1 cellular context compared by ENCODE assay signal in the genomic region with DNA sequence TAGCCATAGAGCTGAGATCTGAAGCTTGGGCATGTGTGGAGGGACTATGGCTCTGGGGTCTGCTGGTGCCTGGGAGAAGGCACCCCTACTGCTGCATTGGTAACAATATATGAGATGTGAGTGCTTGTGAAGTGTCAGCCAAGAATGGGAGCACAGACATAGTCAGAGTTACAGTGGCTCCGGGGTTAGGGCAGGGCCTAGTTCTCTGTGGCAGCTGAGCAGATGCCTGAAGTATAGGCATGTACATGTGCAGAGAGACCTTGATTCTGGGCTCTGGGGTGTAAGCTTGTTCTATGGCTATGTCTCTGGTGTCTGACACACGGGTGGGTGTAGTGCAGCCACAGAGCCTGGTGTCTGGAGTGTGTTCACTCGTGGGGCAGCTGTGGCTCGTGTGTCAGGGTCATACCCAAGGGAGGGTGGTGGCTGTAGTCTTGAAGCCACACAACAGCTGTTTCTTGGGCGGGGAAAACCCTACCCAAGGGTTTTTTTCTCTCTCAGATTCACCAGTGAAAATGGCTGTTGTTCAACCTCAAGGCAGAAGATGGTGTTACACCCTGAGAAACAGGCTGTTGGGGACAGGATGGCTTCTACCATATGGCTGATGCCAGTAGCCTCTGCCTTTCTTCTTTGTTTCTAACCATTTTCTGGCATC.
TF ChIP-seq lines count a peak whose summit lies in the region.

No MANE protein-coding gene starts in this region.

TF ChIP-seq in GM12878, 131 proteins besides CTCF, POLR2A, EP300 and RAD21 (continued from another document and continues in another):
- TF ChIP-seq, protein P1, sequence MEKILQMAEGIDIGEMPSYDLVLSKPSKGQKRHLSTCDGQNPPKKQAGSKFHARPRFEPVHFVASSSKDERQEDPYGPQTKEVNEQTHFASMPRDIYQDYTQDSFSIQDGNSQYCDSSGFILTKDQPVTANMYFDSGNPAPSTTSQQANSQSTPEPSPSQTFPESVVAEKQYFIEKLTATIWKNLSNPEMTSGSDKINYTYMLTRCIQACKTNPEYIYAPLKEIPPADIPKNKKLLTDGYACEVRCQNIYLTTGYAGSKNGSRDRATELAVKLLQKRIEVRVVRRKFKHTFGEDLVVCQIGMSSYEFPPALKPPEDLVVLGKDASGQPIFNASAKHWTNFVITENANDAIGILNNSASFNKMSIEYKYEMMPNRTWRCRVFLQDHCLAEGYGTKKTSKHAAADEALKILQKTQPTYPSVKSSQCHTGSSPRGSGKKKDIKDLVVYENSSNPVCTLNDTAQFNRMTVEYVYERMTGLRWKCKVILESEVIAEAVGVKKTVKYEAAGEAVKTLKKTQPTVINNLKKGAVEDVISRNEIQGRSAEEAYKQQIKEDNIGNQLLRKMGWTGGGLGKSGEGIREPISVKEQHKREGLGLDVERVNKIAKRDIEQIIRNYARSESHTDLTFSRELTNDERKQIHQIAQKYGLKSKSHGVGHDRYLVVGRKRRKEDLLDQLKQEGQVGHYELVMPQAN (conservative IDR thresholded peaks at IDR 0.05): no peak
- TF ChIP-seq MYC (IDR thresholded peaks at IDR 0.05; ENCODE audit: insufficient read depth, insufficient read length, insufficient replicate concordance, low read length, severe bottlenecking): no peak
- no peak for TF ChIP-seq MEF2A (IDR thresholded peaks at IDR 0.05; ENCODE audit: insufficient read depth, low read depth, low read length)
- no peak; the same call in 1 of the 2 replicates for TF ChIP-seq IRF4 (IDR thresholded peaks at IDR 0.05; ENCODE audit: low read depth, low read length)
- TF ChIP-seq DPF2 (IDR thresholded peaks at IDR 0.05): peak; percentile 58
- peak; percentile 94 for TF ChIP-seq TCF3 (IDR thresholded peaks at IDR 0.05; ENCODE audit: borderline replicate concordance, insufficient read depth, low read depth, low read length)
- TF ChIP-seq SREBF2 (IDR thresholded peaks at IDR 0.05; ENCODE audit: low read length): no peak
- no peak for TF ChIP-seq ZBTB4 (CRISPR knock-in tag; IDR thresholded peaks at IDR 0.05)
- TF ChIP-seq MLLT1 (IDR thresholded peaks at IDR 0.05): peak; percentile 68; the same call in 1 of the 2 replicates
- no peak for TF ChIP-seq SIX5 (IDR thresholded peaks at IDR 0.05; ENCODE audit: low read depth, low read length, severe bottlenecking)
- no peak for TF ChIP-seq FOXM1 (IDR thresholded peaks at IDR 0.05; ENCODE audit: low read depth, low read length)
- no peak for TF ChIP-seq LARP7 (IDR thresholded peaks at IDR 0.05)
- no peak for TF ChIP-seq SREBF1 (IDR thresholded peaks at IDR 0.05; ENCODE audit: low read length)
- TF ChIP-seq CREB1 (IDR thresholded peaks at IDR 0.05; ENCODE audit: low read depth): no peak
- no peak for TF ChIP-seq KDM1A (IDR thresholded peaks at IDR 0.05; ENCODE audit: borderline replicate concordance)
- TF ChIP-seq, protein P2, sequence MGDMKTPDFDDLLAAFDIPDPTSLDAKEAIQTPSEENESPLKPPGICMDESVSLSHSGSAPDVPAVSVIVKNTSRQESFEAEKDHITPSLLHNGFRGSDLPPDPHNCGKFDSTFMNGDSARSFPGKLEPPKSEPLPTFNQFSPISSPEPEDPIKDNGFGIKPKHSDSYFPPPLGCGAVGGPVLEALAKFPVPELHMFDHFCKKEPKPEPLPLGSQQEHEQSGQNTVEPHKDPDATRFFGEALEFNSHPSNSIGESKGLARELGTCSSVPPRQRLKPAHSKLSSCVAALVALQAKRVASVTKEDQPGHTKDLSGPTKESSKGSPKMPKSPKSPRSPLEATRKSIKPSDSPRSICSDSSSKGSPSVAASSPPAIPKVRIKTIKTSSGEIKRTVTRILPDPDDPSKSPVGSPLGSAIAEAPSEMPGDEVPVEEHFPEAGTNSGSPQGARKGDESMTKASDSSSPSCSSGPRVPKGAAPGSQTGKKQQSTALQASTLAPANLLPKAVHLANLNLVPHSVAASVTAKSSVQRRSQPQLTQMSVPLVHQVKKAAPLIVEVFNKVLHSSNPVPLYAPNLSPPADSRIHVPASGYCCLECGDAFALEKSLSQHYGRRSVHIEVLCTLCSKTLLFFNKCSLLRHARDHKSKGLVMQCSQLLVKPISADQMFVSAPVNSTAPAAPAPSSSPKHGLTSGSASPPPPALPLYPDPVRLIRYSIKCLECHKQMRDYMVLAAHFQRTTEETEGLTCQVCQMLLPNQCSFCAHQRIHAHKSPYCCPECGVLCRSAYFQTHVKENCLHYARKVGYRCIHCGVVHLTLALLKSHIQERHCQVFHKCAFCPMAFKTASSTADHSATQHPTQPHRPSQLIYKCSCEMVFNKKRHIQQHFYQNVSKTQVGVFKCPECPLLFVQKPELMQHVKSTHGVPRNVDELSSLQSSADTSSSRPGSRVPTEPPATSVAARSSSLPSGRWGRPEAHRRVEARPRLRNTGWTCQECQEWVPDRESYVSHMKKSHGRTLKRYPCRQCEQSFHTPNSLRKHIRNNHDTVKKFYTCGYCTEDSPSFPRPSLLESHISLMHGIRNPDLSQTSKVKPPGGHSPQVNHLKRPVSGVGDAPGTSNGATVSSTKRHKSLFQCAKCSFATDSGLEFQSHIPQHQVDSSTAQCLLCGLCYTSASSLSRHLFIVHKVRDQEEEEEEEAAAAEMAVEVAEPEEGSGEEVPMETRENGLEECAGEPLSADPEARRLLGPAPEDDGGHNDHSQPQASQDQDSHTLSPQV (IDR thresholded peaks at IDR 0.05): no peak
- 0 out of 2 replicates have a peak, but pooled peaks have one; percentile 42 for TF ChIP-seq NFIC (IDR thresholded peaks at IDR 0.05; ENCODE audit: low read depth, low read length)
- no peak for TF ChIP-seq EGR1 (IDR thresholded peaks at IDR 0.05; ENCODE audit: borderline replicate concordance in 1 of 2, low read depth in 2 of 2, low read length in 2 of 2)
- TF ChIP-seq TCF12 (IDR thresholded peaks at IDR 0.05; ENCODE audit: low read depth, low read length): peak; percentile 98
- no peak for TF ChIP-seq MXI1 (IDR thresholded peaks at IDR 0.05; ENCODE audit: low read depth, low read length)
- TF ChIP-seq ZZZ3 (IDR thresholded peaks at IDR 0.05; ENCODE audit: control insufficient read depth, insufficient read length, low read depth): no peak
- TF ChIP-seq JUND (IDR thresholded peaks at IDR 0.05; ENCODE audit: low read depth, low read length): no peak
- TF ChIP-seq, protein P3, sequence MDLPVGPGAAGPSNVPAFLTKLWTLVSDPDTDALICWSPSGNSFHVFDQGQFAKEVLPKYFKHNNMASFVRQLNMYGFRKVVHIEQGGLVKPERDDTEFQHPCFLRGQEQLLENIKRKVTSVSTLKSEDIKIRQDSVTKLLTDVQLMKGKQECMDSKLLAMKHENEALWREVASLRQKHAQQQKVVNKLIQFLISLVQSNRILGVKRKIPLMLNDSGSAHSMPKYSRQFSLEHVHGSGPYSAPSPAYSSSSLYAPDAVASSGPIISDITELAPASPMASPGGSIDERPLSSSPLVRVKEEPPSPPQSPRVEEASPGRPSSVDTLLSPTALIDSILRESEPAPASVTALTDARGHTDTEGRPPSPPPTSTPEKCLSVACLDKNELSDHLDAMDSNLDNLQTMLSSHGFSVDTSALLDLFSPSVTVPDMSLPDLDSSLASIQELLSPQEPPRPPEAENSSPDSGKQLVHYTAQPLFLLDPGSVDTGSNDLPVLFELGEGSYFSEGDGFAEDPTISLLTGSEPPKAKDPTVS (IDR thresholded peaks at IDR 0.05; ENCODE audit: low read depth, low read length): no peak
- no peak for TF ChIP-seq HDGF (IDR thresholded peaks at IDR 0.05)
- TF ChIP-seq ZNF207 (IDR thresholded peaks at IDR 0.05; ENCODE audit: borderline replicate concordance): no peak
- TF ChIP-seq BCL11A (IDR thresholded peaks at IDR 0.05; ENCODE audit: low read depth, low read length): no peak
- TF ChIP-seq HDAC2 (IDR thresholded peaks at IDR 0.05): no peak
- TF ChIP-seq CREM (IDR thresholded peaks at IDR 0.05; ENCODE audit: low read depth): peak; percentile 18; the same call in 1 of the 2 replicates
- no peak for TF ChIP-seq IRF3 (IDR thresholded peaks at IDR 0.05)
- no peak for TF ChIP-seq SUZ12 (IDR thresholded peaks at IDR 0.05; ENCODE audit: unreplicated experiment)
- TF ChIP-seq CBFB (IDR thresholded peaks at IDR 0.05; ENCODE audit: low read depth): peak; percentile 54; the same call in 1 of the 2 replicates
- TF ChIP-seq CBX3 (IDR thresholded peaks at IDR 0.05; ENCODE audit: borderline replicate concordance, low read depth): no peak
- peak; percentile 66; the same call in 1 of the 2 replicates for TF ChIP-seq NR2F1 (conservative IDR thresholded peaks at IDR 0.05)
- TF ChIP-seq FOXK2 (IDR thresholded peaks at IDR 0.05): no peak
- TF ChIP-seq RUNX3 (IDR thresholded peaks at IDR 0.05; ENCODE audit: low read length): peak; percentile 92
- no peak for TF ChIP-seq STAT1 (conservative IDR thresholded peaks at IDR 0.05)
- no peak for TF ChIP-seq WRNIP1 (IDR thresholded peaks at IDR 0.05; ENCODE audit: borderline replicate concordance, low read depth, low read length)
- TF ChIP-seq ATF3 (IDR thresholded peaks at IDR 0.05; ENCODE audit: borderline replicate concordance, extremely low read depth, low read depth, low read length): no peak
- TF ChIP-seq SMAD5 (IDR thresholded peaks at IDR 0.05; ENCODE audit: low read depth): no peak
- TF ChIP-seq YBX1 (IDR thresholded peaks at IDR 0.05): no peak
- TF ChIP-seq NRF1 (conservative IDR thresholded peaks at IDR 0.05; ENCODE audit: low read depth, low read length): no peak
- no peak for TF ChIP-seq E4F1 (IDR thresholded peaks at IDR 0.05; ENCODE audit: borderline replicate concordance, partially characterized antibody)
- TF ChIP-seq USF2 (IDR thresholded peaks at IDR 0.05; ENCODE audit: borderline replicate concordance, low read depth, low read length): no peak
